Comparison of ENCODE assay signal across 8 cellular contexts in genomic region chr4:13654158-13654797, GRCh38. TPM values are rescaled to one million over a fixed set of nuclear protein-coding genes. Genes with fewer than 3 reads are reported as not detected.
DNase-seq lines count a peak whose midpoint lies in the region; ATAC-seq and TF ChIP-seq lines count a peak whose summit lies in the region.

No MANE protein-coding gene starts in this region.

- POLR2A ChIA-PET in AG04450 (lab: Yijun Ruan, JAX) = interaction anchor here (0.8 kb wide), 1 partner anchor 26 kb away, joined by 4 read pairs; the partner anchor contains the start of gene BOD1L1

- DNase-seq in AG04450 (ENCODE audit: low read depth, low spot score) = no peak
- peak; percentile 38 for DNase-seq in NCI-H2227 treated with DMSO at 0.1 percent for 48 hours (lab: John Stamatoyannopoulos, UW)
- DNase-seq in activated CD4-positive, alpha-beta T cell treated with anti-CD3 and anti-CD28 coated beads for 4 hours = peak; percentile 61 to 78
- peak; percentile 53 to 69 (median 66) for DNase-seq in stimulated activated CD4-positive, alpha-beta T cell treated with anti-CD3 and anti-CD28 coated beads, Interleukin-1b, Interleukin-23, amount 100 ng/mL, for 24 hours (ENCODE audit: low read depth in 4 of 4, low spot score in 1 of 4)

- CTCF ChIA-PET in AG04450 (lab: Charles Lee) = interaction anchor here (0.5 to 5.4 kb wide), 91 partner anchors 8 to 1566 kb away, joined by 3 to 89 read pairs (median 4); partner anchors contain the start of gene BOD1L1

- H3K4me3 ChIP-seq in AG04450 (ENCODE audit: low read depth, low read length) = peak overlapping the region; percentile 70

- H3K27me3 ChIP-seq in AG04450 (ENCODE audit: control insufficient read depth, insufficient read depth, low read length) = no peaks in the 10 kb centered on the region
- no peaks in the 10 kb centered on the region for H3K27me3 ChIP-seq in layer of hippocampus (ENCODE audit: control insufficient read depth, insufficient read depth, low read length)

- ATAC-seq in GM18868 (IDR thresholded peaks at IDR 0.05; ENCODE audit: unreplicated experiment) (peak; percentile 95), HG03103 (IDR thresholded peaks at IDR 0.05; ENCODE audit: low read depth, unreplicated experiment) (peak; percentile 87)

- no peaks in the 10 kb centered on the region for H3K9me3 ChIP-seq in AG04450 (ENCODE audit: control insufficient read depth, insufficient read depth, low read length)

- peak; percentile 96 for TF ChIP-seq CTCF in AG04450 (IDR thresholded peaks at IDR 0.05; ENCODE audit: low read depth, low read length)

- H3K27ac ChIP-seq in AG04450 (ENCODE audit: low read depth, low read length) = no peak overlapping the region
- H3K27ac ChIP-seq in cingulate gyrus (ENCODE audit: low read depth, low read length) = peak overlapping the region; percentile 81
- H3K27ac ChIP-seq in layer of hippocampus (ENCODE audit: low read depth, low read length) = peak overlapping the region; percentile 70

RNA-seq across cellular contexts. Expression of gene BOD1L1, which starts 26.8 kb away (rescaled TPM):
- polyA plus RNA-seq in AG04450 (2011; rRNA removed) = 17.9 and 23.1 TPM in 2 replicates
- polyA minus RNA-seq in AG04450 (2011; rRNA and poly(A)+ RNA removed) = 25.3 and 38.5 TPM in 2 replicates
